Comparison of ENCODE assay signal across 8 cellular contexts in the genomic region with DNA sequence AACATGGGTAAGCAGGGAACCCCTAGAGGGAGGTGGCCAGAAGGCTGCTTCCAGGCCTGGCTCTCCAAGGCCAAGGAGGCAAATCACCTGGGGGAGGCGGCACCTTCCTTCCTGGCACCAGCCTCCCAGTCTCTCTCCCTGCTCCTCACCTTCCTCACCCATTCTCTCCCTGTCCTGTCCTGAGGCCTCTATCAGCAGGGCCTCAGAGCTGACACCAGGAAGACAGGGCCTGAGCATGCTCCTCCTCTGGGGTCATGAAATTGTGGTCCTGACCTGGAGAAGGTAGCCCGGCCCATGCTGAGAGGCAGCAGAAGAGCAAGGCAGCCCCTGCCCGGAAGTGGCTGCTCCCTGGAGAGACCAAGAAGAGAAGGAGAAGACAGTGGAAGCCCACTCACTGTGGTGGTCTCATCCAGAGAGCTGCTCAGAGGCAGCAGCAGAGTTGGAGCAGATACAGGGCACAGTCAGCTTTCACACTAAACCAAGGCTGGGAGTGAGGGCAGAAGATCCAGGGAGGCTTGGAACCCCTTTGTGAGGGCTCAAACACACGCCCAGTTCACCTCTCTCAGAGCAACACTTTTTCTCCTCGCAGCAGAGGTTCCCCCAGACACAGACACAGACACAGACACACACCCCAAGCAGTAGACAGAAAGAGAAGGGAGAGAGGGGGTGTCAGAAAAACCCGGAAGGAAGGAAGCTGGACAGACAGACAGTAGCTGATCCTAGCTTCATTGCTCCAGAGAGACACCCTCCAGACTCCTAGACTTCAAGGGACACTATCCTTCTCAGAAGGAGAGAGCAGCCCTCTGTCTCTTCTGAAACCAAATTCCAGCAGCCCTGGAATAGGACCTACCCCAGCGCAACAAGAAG. TPM values are rescaled to one million over a fixed set of nuclear protein-coding genes. Genes with fewer than 3 reads are reported as not detected.
DNase-seq lines count a peak whose midpoint lies in the region; ATAC-seq and TF ChIP-seq lines count a peak whose summit lies in the region.

No MANE protein-coding gene starts in this region.

- H3K27me3 ChIP-seq in right lobe of liver: no peaks in the 10 kb centered on the region
- no peaks in the 10 kb centered on the region for H3K27me3 ChIP-seq in upper lobe of right lung

- H3K36me3 Mint-ChIP-seq in brain: no peaks in the 10 kb centered on the region

- TF ChIP-seq CTCF in brain (conservative IDR thresholded peaks at IDR 0.05): no peak
- no peak for TF ChIP-seq CTCF in right lobe of liver (IDR thresholded peaks at IDR 0.05)
- no peak for TF ChIP-seq CTCF in upper lobe of right lung (IDR thresholded peaks at IDR 0.05)

- peak overlapping the region; percentile 88 to 97 (median 94) for H3K4me3 Mint-ChIP-seq in brain

- H3K36me3 ChIP-seq in right lobe of liver: no peaks in the 10 kb centered on the region
- no peaks in the 10 kb centered on the region for H3K36me3 ChIP-seq in upper lobe of right lung

- H3K4me3 ChIP-seq in right lobe of liver (peak overlapping the region; percentile 78 to 86 (median 79)), upper lobe of right lung (peak overlapping the region; percentile 95)

- H3K4me1 Mint-ChIP-seq in brain: peaks cover 80% of the 10 kb centered on the region

- TF ChIP-seq POLR2A in right lobe of liver (IDR thresholded peaks at IDR 0.05): no peak

- peak; percentile 14 for DNase-seq in activated naive CD4-positive, alpha-beta T cell treated with Interleukin-2 at 50 U/mL for 16 hours
- no peak for DNase-seq in activated naive CD4-positive, alpha-beta T cell treated with anti-CD3 and anti-CD28 coated beads, Interleukin-2, amount 50 U/mL, for 16 hours
- DNase-seq in right lobe of liver: peak in 2 of 3 donors; percentile 31 to 57
- DNase-seq in upper lobe of right lung: peak; percentile 66
- DNase-seq in NCI-H146 (lab: John Stamatoyannopoulos, UW): no peak

- H3K4me1 ChIP-seq in right lobe of liver: peaks cover 2 to 54% (median 25%) of the 10 kb centered on the region in 4 donors
- H3K4me1 ChIP-seq in upper lobe of right lung: peaks cover 56% of the 10 kb centered on the region

- H3K27ac ChIP-seq in right lobe of liver (peak overlapping the region; percentile 85 to 90 (median 86)), upper lobe of right lung (peak overlapping the region; percentile 88)

- 11% methylated on average over 7 of the region's 7 CpGs for WGBS in right lobe of liver (ENCODE audit: insufficient coverage, low coverage, low lambda C conversion rate, missing lambda C conversion rate)

- H3K27me3 Mint-ChIP-seq in brain: peaks cover 16% of the 10 kb centered on the region

- H3K9me3 ChIP-seq in right lobe of liver: no peaks in the 10 kb centered on the region
- no peaks in the 10 kb centered on the region for H3K9me3 ChIP-seq in upper lobe of right lung

- H3K27ac Mint-ChIP-seq in brain: peak overlapping the region; percentile 88 to 100 (median 97)

- ATAC-seq in right lobe of liver: no peak
- ATAC-seq in upper lobe of right lung: no peak
- ATAC-seq in GM21515 (IDR thresholded peaks at IDR 0.05; ENCODE audit: unreplicated experiment): no peak
- ATAC-seq in GM19324 (IDR thresholded peaks at IDR 0.05; ENCODE audit: low FRiP score, unreplicated experiment): no peak

- intact Hi-C loops in right lobe of liver (cut with DNase I): no loop called here
- intact Hi-C loops in upper lobe of right lung (cut with DNase I): no loop called here

- H3K9me3 Mint-ChIP-seq in brain: peaks cover 0 to 3% (median 0%) of the 10 kb centered on the region in 5 experiments

RNA-seq across cellular contexts. Expression of gene BCL9L, which starts 1.8 kb away (rescaled TPM):
- 13.5 TPM for polyA plus RNA-seq in brain (ENCODE audit: insufficient read depth, low read depth, low replicate concordance)
- 10 to 100 TPM; 10.2 to 22.5 (median 19.8) TPM for total RNA-seq in right lobe of liver
- 62.5 TPM for total RNA-seq in upper lobe of right lung

RNA-seq across cellular contexts. Expression of gene UPK2, which starts 32.1 kb away (rescaled TPM):
- 3.0 TPM for polyA plus RNA-seq in brain (ENCODE audit: insufficient read depth, low read depth, low replicate concordance)
- total RNA-seq in right lobe of liver (not detected), upper lobe of right lung (not detected)

RNA-seq across cellular contexts. Expression of gene CXCR5, which starts 40.3 kb away (rescaled TPM):
- polyA plus RNA-seq in brain (ENCODE audit: insufficient read depth, low read depth, low replicate concordance): 0.07 TPM
- total RNA-seq in right lobe of liver (under 1 TPM in 2 of 6 experiments, not detected in 4; 0.07 TPM), upper lobe of right lung (not detected)

RNA-seq across cellular contexts. Expression of gene FOXR1, which starts 47.6 kb away (rescaled TPM):
- polyA plus RNA-seq in brain (ENCODE audit: insufficient read depth, low read depth, low replicate concordance): 0.37 TPM
- total RNA-seq in right lobe of liver (not detected), upper lobe of right lung (not detected)

Comparison
In these comparisons a context has a peak if more than half of its experiments do, and no peak if none do; other contexts are left out.
1. DNase-seq: peak in activated naive CD4-positive, alpha-beta T cell treated with Interleukin-2 at 50 U/mL for 16 hours (single experiment), right lobe of liver (2 of 3) and upper lobe of right lung (single experiment); none in activated naive CD4-positive, alpha-beta T cell treated with anti-CD3 and anti-CD28 coated beads, Interleukin-2, amount 50 U/mL, for 16 hours (single experiment) and NCI-H146 (single experiment).